In genomic region chr4:145937990-145938611, GRCh38 we compare ENCODE assay signal across 1 cellular context.
TF ChIP-seq lines count a peak whose summit lies in the region.

No MANE protein-coding gene starts in this region.

TF ChIP-seq in HEK293, 187 proteins besides CTCF, POLR2A, EP300 and RAD21 (continued from another document):
- TF ChIP-seq, protein P1, sequence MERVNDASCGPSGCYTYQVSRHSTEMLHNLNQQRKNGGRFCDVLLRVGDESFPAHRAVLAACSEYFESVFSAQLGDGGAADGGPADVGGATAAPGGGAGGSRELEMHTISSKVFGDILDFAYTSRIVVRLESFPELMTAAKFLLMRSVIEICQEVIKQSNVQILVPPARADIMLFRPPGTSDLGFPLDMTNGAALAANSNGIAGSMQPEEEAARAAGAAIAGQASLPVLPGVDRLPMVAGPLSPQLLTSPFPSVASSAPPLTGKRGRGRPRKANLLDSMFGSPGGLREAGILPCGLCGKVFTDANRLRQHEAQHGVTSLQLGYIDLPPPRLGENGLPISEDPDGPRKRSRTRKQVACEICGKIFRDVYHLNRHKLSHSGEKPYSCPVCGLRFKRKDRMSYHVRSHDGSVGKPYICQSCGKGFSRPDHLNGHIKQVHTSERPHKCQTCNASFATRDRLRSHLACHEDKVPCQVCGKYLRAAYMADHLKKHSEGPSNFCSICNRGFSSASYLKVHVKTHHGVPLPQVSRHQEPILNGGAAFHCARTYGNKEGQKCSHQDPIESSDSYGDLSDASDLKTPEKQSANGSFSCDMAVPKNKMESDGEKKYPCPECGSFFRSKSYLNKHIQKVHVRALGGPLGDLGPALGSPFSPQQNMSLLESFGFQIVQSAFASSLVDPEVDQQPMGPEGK (tag by site-specific recombination; IDR thresholded peaks at IDR 0.05): peak; percentile 43
- TF ChIP-seq ZNF391 (tag by site-specific recombination; IDR thresholded peaks at IDR 0.05; ENCODE audit: borderline replicate concordance, low read depth) (no peak), ZNF155 (tag by site-specific recombination; IDR thresholded peaks at IDR 0.05) (no peak), ZNF548 (tag by site-specific recombination; IDR thresholded peaks at IDR 0.05) (no peak), ZNF629 (tag by site-specific recombination; IDR thresholded peaks at IDR 0.05) (no peak), OVOL3 (tag by site-specific recombination; IDR thresholded peaks at IDR 0.05) (no peak), ZNF138 (tag by site-specific recombination; IDR thresholded peaks at IDR 0.05; ENCODE audit: borderline replicate concordance) (no peak), ZNF324 (tag by site-specific recombination; IDR thresholded peaks at IDR 0.05) (no peak), ZNF660 (tag by site-specific recombination; IDR thresholded peaks at IDR 0.05) (no peak), ZNF341 (tag by site-specific recombination; IDR thresholded peaks at IDR 0.05; ENCODE audit: low read depth) (0 out of 2 replicates have a peak, but pooled peaks have one; percentile 13), ZNF2 (tag by site-specific recombination; IDR thresholded peaks at IDR 0.05) (no peak), ZNF266 (tag by site-specific recombination; IDR thresholded peaks at IDR 0.05; ENCODE audit: low read depth) (no peak), ZNF558 (tag by site-specific recombination; IDR thresholded peaks at IDR 0.05) (no peak), ZNF596 (tag by site-specific recombination; IDR thresholded peaks at IDR 0.05) (peak; percentile 43), PRDM1 (tag by site-specific recombination; IDR thresholded peaks at IDR 0.05) (peak; percentile 70), ZFHX2 (tag by site-specific recombination; conservative IDR thresholded peaks at IDR 0.05) (no peak), ZIC2 (tag by site-specific recombination; IDR thresholded peaks at IDR 0.05) (no peak), KLF17 (tag by site-specific recombination; IDR thresholded peaks at IDR 0.05) (no peak), RBAK (tag by site-specific recombination; IDR thresholded peaks at IDR 0.05) (no peak), ZNF394 (tag by site-specific recombination; IDR thresholded peaks at IDR 0.05; ENCODE audit: borderline replicate concordance) (no peak), ZNF830 (tag by site-specific recombination; IDR thresholded peaks at IDR 0.05; ENCODE audit: low read depth) (no peak), ZBTB8A (tag by site-specific recombination; IDR thresholded peaks at IDR 0.05) (peak; percentile 31; the same call in 1 of the 2 replicates), ZNF785 (tag by site-specific recombination; IDR thresholded peaks at IDR 0.05) (no peak), MYNN (tag by site-specific recombination; IDR thresholded peaks at IDR 0.05; ENCODE audit: borderline replicate concordance) (no peak), ZNF132 (tag by site-specific recombination; IDR thresholded peaks at IDR 0.05; ENCODE audit: borderline replicate concordance) (no peak), ZNF366 (tag by site-specific recombination; conservative IDR thresholded peaks at IDR 0.05) (peak; percentile 58), ZNF423 (tag by site-specific recombination; IDR thresholded peaks at IDR 0.05) (no peak), ZNF585B (tag by site-specific recombination; IDR thresholded peaks at IDR 0.05) (no peak), KLF8 (tag by site-specific recombination; IDR thresholded peaks at IDR 0.05) (no peak), ZNF335 (tag by site-specific recombination; conservative IDR thresholded peaks at IDR 0.05) (0 out of 2 replicates have a peak, but pooled peaks have one; percentile 6), ZNF843 (tag by site-specific recombination; IDR thresholded peaks at IDR 0.05) (no peak), SALL2 (tag by site-specific recombination; IDR thresholded peaks at IDR 0.05; ENCODE audit: borderline replicate concordance) (no peak), ZNF555 (tag by site-specific recombination; conservative IDR thresholded peaks at IDR 0.05) (no peak), ZBTB10 (tag by site-specific recombination; IDR thresholded peaks at IDR 0.05) (0 out of 2 replicates have a peak, but pooled peaks have one; percentile 25), ZNF626 (tag by site-specific recombination; IDR thresholded peaks at IDR 0.05) (no peak), REPIN1 (tag by site-specific recombination; IDR thresholded peaks at IDR 0.05; ENCODE audit: low read depth) (no peak), EGR2 (tag by site-specific recombination; IDR thresholded peaks at IDR 0.05; ENCODE audit: low read depth) (no peak), SETDB1 (IDR thresholded peaks at IDR 0.05; ENCODE audit: insufficient read length, low read length) (no peak)
- TF ChIP-seq, protein P2, sequence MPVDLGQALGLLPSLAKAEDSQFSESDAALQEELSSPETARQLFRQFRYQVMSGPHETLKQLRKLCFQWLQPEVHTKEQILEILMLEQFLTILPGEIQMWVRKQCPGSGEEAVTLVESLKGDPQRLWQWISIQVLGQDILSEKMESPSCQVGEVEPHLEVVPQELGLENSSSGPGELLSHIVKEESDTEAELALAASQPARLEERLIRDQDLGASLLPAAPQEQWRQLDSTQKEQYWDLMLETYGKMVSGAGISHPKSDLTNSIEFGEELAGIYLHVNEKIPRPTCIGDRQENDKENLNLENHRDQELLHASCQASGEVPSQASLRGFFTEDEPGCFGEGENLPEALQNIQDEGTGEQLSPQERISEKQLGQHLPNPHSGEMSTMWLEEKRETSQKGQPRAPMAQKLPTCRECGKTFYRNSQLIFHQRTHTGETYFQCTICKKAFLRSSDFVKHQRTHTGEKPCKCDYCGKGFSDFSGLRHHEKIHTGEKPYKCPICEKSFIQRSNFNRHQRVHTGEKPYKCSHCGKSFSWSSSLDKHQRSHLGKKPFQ (tag by site-specific recombination; IDR thresholded peaks at IDR 0.05): no peak
- TF ChIP-seq, protein P3, sequence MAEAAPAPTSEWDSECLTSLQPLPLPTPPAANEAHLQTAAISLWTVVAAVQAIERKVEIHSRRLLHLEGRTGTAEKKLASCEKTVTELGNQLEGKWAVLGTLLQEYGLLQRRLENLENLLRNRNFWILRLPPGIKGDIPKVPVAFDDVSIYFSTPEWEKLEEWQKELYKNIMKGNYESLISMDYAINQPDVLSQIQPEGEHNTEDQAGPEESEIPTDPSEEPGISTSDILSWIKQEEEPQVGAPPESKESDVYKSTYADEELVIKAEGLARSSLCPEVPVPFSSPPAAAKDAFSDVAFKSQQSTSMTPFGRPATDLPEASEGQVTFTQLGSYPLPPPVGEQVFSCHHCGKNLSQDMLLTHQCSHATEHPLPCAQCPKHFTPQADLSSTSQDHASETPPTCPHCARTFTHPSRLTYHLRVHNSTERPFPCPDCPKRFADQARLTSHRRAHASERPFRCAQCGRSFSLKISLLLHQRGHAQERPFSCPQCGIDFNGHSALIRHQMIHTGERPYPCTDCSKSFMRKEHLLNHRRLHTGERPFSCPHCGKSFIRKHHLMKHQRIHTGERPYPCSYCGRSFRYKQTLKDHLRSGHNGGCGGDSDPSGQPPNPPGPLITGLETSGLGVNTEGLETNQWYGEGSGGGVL (tag by site-specific recombination; IDR thresholded peaks at IDR 0.05): peak; percentile 85
- TF ChIP-seq, protein P4, sequence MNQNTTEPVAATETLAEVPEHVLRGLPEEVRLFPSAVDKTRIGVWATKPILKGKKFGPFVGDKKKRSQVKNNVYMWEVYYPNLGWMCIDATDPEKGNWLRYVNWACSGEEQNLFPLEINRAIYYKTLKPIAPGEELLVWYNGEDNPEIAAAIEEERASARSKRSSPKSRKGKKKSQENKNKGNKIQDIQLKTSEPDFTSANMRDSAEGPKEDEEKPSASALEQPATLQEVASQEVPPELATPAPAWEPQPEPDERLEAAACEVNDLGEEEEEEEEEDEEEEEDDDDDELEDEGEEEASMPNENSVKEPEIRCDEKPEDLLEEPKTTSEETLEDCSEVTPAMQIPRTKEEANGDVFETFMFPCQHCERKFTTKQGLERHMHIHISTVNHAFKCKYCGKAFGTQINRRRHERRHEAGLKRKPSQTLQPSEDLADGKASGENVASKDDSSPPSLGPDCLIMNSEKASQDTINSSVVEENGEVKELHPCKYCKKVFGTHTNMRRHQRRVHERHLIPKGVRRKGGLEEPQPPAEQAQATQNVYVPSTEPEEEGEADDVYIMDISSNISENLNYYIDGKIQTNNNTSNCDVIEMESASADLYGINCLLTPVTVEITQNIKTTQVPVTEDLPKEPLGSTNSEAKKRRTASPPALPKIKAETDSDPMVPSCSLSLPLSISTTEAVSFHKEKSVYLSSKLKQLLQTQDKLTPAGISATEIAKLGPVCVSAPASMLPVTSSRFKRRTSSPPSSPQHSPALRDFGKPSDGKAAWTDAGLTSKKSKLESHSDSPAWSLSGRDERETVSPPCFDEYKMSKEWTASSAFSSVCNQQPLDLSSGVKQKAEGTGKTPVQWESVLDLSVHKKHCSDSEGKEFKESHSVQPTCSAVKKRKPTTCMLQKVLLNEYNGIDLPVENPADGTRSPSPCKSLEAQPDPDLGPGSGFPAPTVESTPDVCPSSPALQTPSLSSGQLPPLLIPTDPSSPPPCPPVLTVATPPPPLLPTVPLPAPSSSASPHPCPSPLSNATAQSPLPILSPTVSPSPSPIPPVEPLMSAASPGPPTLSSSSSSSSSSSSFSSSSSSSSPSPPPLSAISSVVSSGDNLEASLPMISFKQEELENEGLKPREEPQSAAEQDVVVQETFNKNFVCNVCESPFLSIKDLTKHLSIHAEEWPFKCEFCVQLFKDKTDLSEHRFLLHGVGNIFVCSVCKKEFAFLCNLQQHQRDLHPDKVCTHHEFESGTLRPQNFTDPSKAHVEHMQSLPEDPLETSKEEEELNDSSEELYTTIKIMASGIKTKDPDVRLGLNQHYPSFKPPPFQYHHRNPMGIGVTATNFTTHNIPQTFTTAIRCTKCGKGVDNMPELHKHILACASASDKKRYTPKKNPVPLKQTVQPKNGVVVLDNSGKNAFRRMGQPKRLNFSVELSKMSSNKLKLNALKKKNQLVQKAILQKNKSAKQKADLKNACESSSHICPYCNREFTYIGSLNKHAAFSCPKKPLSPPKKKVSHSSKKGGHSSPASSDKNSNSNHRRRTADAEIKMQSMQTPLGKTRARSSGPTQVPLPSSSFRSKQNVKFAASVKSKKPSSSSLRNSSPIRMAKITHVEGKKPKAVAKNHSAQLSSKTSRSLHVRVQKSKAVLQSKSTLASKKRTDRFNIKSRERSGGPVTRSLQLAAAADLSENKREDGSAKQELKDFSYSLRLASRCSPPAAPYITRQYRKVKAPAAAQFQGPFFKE (tag by site-specific recombination; IDR thresholded peaks at IDR 0.05; ENCODE audit: borderline replicate concordance): no peak
- TF ChIP-seq, protein P5, sequence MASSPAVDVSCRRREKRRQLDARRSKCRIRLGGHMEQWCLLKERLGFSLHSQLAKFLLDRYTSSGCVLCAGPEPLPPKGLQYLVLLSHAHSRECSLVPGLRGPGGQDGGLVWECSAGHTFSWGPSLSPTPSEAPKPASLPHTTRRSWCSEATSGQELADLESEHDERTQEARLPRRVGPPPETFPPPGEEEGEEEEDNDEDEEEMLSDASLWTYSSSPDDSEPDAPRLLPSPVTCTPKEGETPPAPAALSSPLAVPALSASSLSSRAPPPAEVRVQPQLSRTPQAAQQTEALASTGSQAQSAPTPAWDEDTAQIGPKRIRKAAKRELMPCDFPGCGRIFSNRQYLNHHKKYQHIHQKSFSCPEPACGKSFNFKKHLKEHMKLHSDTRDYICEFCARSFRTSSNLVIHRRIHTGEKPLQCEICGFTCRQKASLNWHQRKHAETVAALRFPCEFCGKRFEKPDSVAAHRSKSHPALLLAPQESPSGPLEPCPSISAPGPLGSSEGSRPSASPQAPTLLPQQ (tag by site-specific recombination; IDR thresholded peaks at IDR 0.05): no peak
- TF ChIP-seq, protein P6, sequence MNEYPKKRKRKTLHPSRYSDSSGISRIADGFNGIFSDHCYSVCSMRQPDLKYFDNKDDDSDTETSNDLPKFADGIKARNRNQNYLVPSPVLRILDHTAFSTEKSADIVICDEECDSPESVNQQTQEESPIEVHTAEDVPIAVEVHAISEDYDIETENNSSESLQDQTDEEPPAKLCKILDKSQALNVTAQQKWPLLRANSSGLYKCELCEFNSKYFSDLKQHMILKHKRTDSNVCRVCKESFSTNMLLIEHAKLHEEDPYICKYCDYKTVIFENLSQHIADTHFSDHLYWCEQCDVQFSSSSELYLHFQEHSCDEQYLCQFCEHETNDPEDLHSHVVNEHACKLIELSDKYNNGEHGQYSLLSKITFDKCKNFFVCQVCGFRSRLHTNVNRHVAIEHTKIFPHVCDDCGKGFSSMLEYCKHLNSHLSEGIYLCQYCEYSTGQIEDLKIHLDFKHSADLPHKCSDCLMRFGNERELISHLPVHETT (tag by site-specific recombination; IDR thresholded peaks at IDR 0.05): no peak
TF ChIP-seq in HEK293: peak in this region for 10.
